ENCODE assay signal across 8 cellular contexts in genomic region chr16:56717532-56717931, GRCh38. TPM values are rescaled to one million over a fixed set of nuclear protein-coding genes. Genes with fewer than 3 reads are reported as not detected.
"Had no signal": no experiment of that assay in that cellular context is flagged by ENCODE, and none has a peak within 500 bp of the region (broad histone marks: within the 10 kb centered on the region; RNA-seq: fewer than 3 reads in every experiment).

No MANE protein-coding gene starts in this region.

RNA-seq across cellular contexts. Expression of gene MT1H, which starts 47.9 kb away (rescaled TPM):
- total RNA-seq: dermis blood vessel endothelial cell, endothelial cell of umbilical vein, gastrocnemius medialis, glomerular endothelial cell, kidney epithelial cell, left ventricle myocardium inferior, mammary epithelial cell, mononuclear cell had no signal

RNA-seq across cellular contexts. Expression of gene MT1G, which starts 49.7 kb away (rescaled TPM):
- total RNA-seq: dermis blood vessel endothelial cell, endothelial cell of umbilical vein, glomerular endothelial cell, left ventricle myocardium inferior, mononuclear cell had no signal

RNA-seq across cellular contexts. Expression of gene MT1F, which starts 59.8 kb away (rescaled TPM):
- total RNA-seq: glomerular endothelial cell had no signal
